ENCODE assay signal across 8 cellular contexts in the genomic region with DNA sequence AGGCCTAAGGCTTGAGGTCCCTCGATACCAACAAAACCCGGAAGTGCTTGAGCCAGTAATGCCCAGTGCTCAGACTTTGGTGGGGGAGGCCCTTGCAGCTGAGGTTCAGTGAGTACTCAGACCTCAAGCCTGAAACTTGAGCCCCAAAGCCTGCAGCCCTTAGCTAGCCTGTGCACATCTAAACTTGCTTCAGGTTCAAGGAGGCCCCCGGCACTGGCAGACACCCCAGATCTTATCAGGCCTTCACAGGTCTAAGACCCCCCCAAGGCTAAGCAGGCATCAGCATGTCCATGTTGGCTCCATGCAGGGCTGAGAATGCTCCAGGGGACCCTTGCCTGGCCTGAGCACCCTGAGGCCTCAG. TPM values are rescaled to one million over a fixed set of nuclear protein-coding genes. Genes with fewer than 3 reads are reported as not detected.
A peak's percentile ranks its signal among the peaks of the same experiment; 100 is the strongest.
DNase-seq lines count a peak whose midpoint lies in the region; ATAC-seq and TF ChIP-seq lines count a peak whose summit lies in the region.

No MANE protein-coding gene starts in this region.

- peak overlapping the region; percentile 33; the same call in 1 of the 2 replicates for H3K9ac ChIP-seq in HCT116 (ENCODE audit: low read length)
- H3K9ac ChIP-seq in mesendoderm (ENCODE audit: low read length), result peak overlapping the region; percentile 53

- H2AFZ ChIP-seq in HCT116 (ENCODE audit: low read depth, low read length, poor library complexity, severe bottlenecking), result no peak overlapping the region

- TF ChIP-seq CTCF in 22Rv1 (IDR thresholded peaks at IDR 0.05), result no peak
- TF ChIP-seq CTCF in HCT116 (IDR thresholded peaks at IDR 0.05 in 2 of 3, conservative IDR thresholded peaks at IDR 0.05 in 1 of 3; ENCODE audit: borderline replicate concordance in 1 of 3, insufficient read depth in 1 of 3, low read depth in 2 of 3, low read length in 2 of 3), result no peak

- RAD21 ChIA-PET in HCT116 (lab: Charles Lee; ENCODE audit: low non-redundant PET in 1 of 2, low total read pairs in 2 of 2, uncharacterized antibody in 2 of 2, unreplicated experiment in 2 of 2), result interaction anchor here in 1 of 2 experiments (0.8 kb wide), 1 partner anchor 37 kb away, joined by 3 read pairs; a partner anchor contains a TSS

- no peak overlapping the region for H3K4ac ChIP-seq in mesendoderm (ENCODE audit: low read depth, low read length)

- H3K27me3 ChIP-seq in HCT116 (ENCODE audit: insufficient read depth, low read length) (no peaks in the 10 kb centered on the region), mesendoderm (ENCODE audit: insufficient read depth, low read length, poor library complexity) (no peaks in the 10 kb centered on the region)

- TF ChIP-seq RAD21 in HCT116 (IDR thresholded peaks at IDR 0.05; ENCODE audit: low read depth), result no peak

- H3K79me1 ChIP-seq in mesendoderm (ENCODE audit: low read length), result no peaks in the 10 kb centered on the region

- no peak overlapping the region for H2AK5ac ChIP-seq in mesendoderm (ENCODE audit: low read length)

- no peak overlapping the region for H4K5ac ChIP-seq in mesendoderm (ENCODE audit: low read length)

- no peak for ATAC-seq in HCT116

- H3K4me2 ChIP-seq in HCT116 (ENCODE audit: low read length) (peak overlapping the region; percentile 97), mesendoderm (ENCODE audit: low read length) (no peak overlapping the region)

- H3K23ac ChIP-seq in mesendoderm (ENCODE audit: low read length), result no peak overlapping the region

- H3K9me3 ChIP-seq in HCT116 (ENCODE audit: control insufficient read depth in 1 of 2, insufficient read depth in 1 of 2, low read depth in 1 of 2, low read length in 2 of 2), result no peaks in the 10 kb centered on the region

- H4K20me1 ChIP-seq in HCT116 (ENCODE audit: insufficient read depth), result no peaks in the 10 kb centered on the region

- H3K36me3 ChIP-seq in HCT116 (ENCODE audit: control insufficient read depth in 1 of 2, insufficient read depth in 2 of 2, low read length in 2 of 2) (peaks cover 2 to 4% of the 10 kb centered on the region in 2 experiments; a peak in 2 of 4 replicates), mesendoderm (ENCODE audit: control insufficient read depth, insufficient read depth, low read length) (no peaks in the 10 kb centered on the region)

- H2BK5ac ChIP-seq in mesendoderm (ENCODE audit: low read length), result no peak overlapping the region

- DNase-seq in HCT116 (ENCODE audit: low read depth, low spot score) (no peak), mesendoderm (no peak), foreskin melanocyte (no peak), NCI-H1048 (lab: John Stamatoyannopoulos, UW) (no peak), DMS114 treated with DMSO at 0.1 percent for 48 hours (lab: John Stamatoyannopoulos, UW; ENCODE audit: unreplicated experiment) (no peak)
- DNase-seq in stimulated activated CD4-positive, alpha-beta T cell treated with anti-CD3 and anti-CD28 coated beads, Interleukin-12 subunit alpha, Interleukin-12 subunit beta, amount 100 ng/mL, for 4 hours, result no peak

- intact Hi-C loops in HCT116 (cut with micrococcal nuclease), result no loop called here

- no peak for TF ChIP-seq POLR2A in HCT116 (IDR thresholded peaks at IDR 0.05; ENCODE audit: borderline replicate concordance, extremely low read depth, insufficient read depth, insufficient read length)

- no peak overlapping the region for H2BK15ac ChIP-seq in mesendoderm (replicated peaks; ENCODE audit: low read depth)

- POLR2A ChIA-PET in HCT116 (lab: Charles Lee), result interaction anchor here (1.0 to 1.7 kb wide), 2 partner anchors 37 to 97 kb away, joined by 3 to 8 read pairs; a partner anchor contains a TSS

- no CpG with 5 or more reads among the region's 3 CpGs for WGBS in mesendoderm (ENCODE audit: extremely low coverage, insufficient coverage, low lambda C conversion rate)

- no peak overlapping the region for H3K56ac ChIP-seq in mesendoderm (ENCODE audit: low read length)

- peaks cover 37 to 53% of the 10 kb centered on the region in 2 experiments for H3K4me1 ChIP-seq in HCT116 (ENCODE audit: control insufficient read depth in 1 of 2, insufficient read depth in 2 of 2, low read length in 2 of 2)
- H3K4me1 ChIP-seq in mesendoderm (ENCODE audit: control insufficient read depth, low read depth, low read length), result peaks cover 11% of the 10 kb centered on the region

- no peak overlapping the region for H2BK120ac ChIP-seq in mesendoderm (ENCODE audit: low read depth, low read length)

- CTCF ChIA-PET in HCT116 (lab: Charles Lee), result interaction anchor here (4.6 to 5.4 kb wide), 2 partner anchors 36 to 98 kb away, joined by 57 to 81 read pairs; a partner anchor contains a TSS

- H3K18ac ChIP-seq in mesendoderm (ENCODE audit: low read length), result no peak overlapping the region

- H3K9me2 ChIP-seq in HCT116 (ENCODE audit: insufficient read depth), result no peaks in the 10 kb centered on the region

- H3K79me2 ChIP-seq in HCT116 (ENCODE audit: insufficient read depth, low read length), result no peaks in the 10 kb centered on the region
- H3K79me2 ChIP-seq in mesendoderm (ENCODE audit: control insufficient read depth, insufficient read depth, low read length), result no peaks in the 10 kb centered on the region

- BruUV-seq in HCT116 (replicated peaks; lab: Mats Ljungman, UMichigan), result no TSS peak

- H4K8ac ChIP-seq in mesendoderm (ENCODE audit: low read depth, low read length), result no peak overlapping the region

- H3K4me3 ChIP-seq in HCT116 (replicated peaks in 1 of 2; ENCODE audit: low read depth in 1 of 2, low read length in 2 of 2), result no peak overlapping the region
- H3K4me3 ChIP-seq in mesendoderm (ENCODE audit: low read length), result no peak overlapping the region

- peak overlapping the region; percentile 69 for H3K27ac ChIP-seq in 22Rv1
- peak overlapping the region; percentile 40; the same call in 1 of the 2 replicates for H3K27ac ChIP-seq in HCT116 (ENCODE audit: low read depth, low read length)
- peak overlapping the region; percentile 92 for H3K27ac ChIP-seq in angular gyrus (ENCODE audit: low read depth, low read length)
- no peak overlapping the region for H3K27ac ChIP-seq in mesendoderm (ENCODE audit: low read depth, low read length)

TF ChIP-seq in HCT116, 20 proteins besides CTCF, POLR2A, EP300 and RAD21:
- TF ChIP-seq SIN3A (IDR thresholded peaks at IDR 0.05; ENCODE audit: low read depth), result no peak
- no peak for TF ChIP-seq ZFX (IDR thresholded peaks at IDR 0.05)
- TF ChIP-seq YY1 (IDR thresholded peaks at IDR 0.05; ENCODE audit: extremely low read depth, insufficient replicate concordance, low read depth, low read length), result no peak
- TF ChIP-seq, protein P1, sequence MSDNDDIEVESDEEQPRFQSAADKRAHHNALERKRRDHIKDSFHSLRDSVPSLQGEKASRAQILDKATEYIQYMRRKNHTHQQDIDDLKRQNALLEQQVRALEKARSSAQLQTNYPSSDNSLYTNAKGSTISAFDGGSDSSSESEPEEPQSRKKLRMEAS (IDR thresholded peaks at IDR 0.05), result no peak
- no peak for TF ChIP-seq EGR1 (IDR thresholded peaks at IDR 0.05; ENCODE audit: low read depth)
- TF ChIP-seq, protein P2, sequence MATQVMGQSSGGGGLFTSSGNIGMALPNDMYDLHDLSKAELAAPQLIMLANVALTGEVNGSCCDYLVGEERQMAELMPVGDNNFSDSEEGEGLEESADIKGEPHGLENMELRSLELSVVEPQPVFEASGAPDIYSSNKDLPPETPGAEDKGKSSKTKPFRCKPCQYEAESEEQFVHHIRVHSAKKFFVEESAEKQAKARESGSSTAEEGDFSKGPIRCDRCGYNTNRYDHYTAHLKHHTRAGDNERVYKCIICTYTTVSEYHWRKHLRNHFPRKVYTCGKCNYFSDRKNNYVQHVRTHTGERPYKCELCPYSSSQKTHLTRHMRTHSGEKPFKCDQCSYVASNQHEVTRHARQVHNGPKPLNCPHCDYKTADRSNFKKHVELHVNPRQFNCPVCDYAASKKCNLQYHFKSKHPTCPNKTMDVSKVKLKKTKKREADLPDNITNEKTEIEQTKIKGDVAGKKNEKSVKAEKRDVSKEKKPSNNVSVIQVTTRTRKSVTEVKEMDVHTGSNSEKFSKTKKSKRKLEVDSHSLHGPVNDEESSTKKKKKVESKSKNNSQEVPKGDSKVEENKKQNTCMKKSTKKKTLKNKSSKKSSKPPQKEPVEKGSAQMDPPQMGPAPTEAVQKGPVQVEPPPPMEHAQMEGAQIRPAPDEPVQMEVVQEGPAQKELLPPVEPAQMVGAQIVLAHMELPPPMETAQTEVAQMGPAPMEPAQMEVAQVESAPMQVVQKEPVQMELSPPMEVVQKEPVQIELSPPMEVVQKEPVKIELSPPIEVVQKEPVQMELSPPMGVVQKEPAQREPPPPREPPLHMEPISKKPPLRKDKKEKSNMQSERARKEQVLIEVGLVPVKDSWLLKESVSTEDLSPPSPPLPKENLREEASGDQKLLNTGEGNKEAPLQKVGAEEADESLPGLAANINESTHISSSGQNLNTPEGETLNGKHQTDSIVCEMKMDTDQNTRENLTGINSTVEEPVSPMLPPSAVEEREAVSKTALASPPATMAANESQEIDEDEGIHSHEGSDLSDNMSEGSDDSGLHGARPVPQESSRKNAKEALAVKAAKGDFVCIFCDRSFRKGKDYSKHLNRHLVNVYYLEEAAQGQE (IDR thresholded peaks at IDR 0.05; ENCODE audit: low read depth), result no peak
- no peak for TF ChIP-seq ELF1 (IDR thresholded peaks at IDR 0.05; ENCODE audit: borderline replicate concordance, low read depth)
- no peak for TF ChIP-seq CBX3 (IDR thresholded peaks at IDR 0.05; ENCODE audit: low read depth)
- no peak for TF ChIP-seq EZH2phosphoT487 (IDR thresholded peaks at IDR 0.05; ENCODE audit: borderline replicate concordance)
- TF ChIP-seq POLR2AphosphoS5 (IDR thresholded peaks at IDR 0.05; ENCODE audit: low read depth, low read length), result no peak; the same call in 1 of the 2 replicates

RNA-seq across cellular contexts. Expression of a gene that starts 1.0 kb away (rescaled TPM):
- total RNA-seq in HCT116 (2021; ENCODE audit: unreplicated experiment), result 6.5 TPM
- polyA plus RNA-seq in HCT116 (2012), result 5.2 and 5.6 TPM in 2 replicates
- polyA plus RNA-seq in mesendoderm (2013, experiment 1 of 2), result 3.3 TPM
- polyA plus RNA-seq in mesendoderm (2013, experiment 2 of 2), result 3.4 TPM

RNA-seq across cellular contexts. Expression of a gene that starts 23.6 kb away (rescaled TPM):
- not detected for total RNA-seq in HCT116 (2021; ENCODE audit: unreplicated experiment)
- polyA plus RNA-seq in HCT116 (2012), result 0.04 and 0.05 TPM in 2 replicates
- polyA plus RNA-seq in mesendoderm (2013, experiment 1 of 2), result not detected
- not detected for polyA plus RNA-seq in mesendoderm (2013, experiment 2 of 2)

RNA-seq across cellular contexts. Expression of a gene that starts 36.4 kb away (rescaled TPM):
- total RNA-seq in HCT116 (2021; ENCODE audit: unreplicated experiment), result 18.6 TPM
- polyA plus RNA-seq in HCT116 (2012), result 20.1 and 20.7 TPM in 2 replicates
- polyA plus RNA-seq in mesendoderm (2013, experiment 1 of 2), result 2.7 TPM
- polyA plus RNA-seq in mesendoderm (2013, experiment 2 of 2), result 2.6 TPM

RNA-seq across cellular contexts. Expression of a gene that starts 43.7 kb away (rescaled TPM):
- total RNA-seq in HCT116 (2021; ENCODE audit: unreplicated experiment), result 75.4 TPM
- 105 and 129 TPM in 2 replicates for polyA plus RNA-seq in HCT116 (2012)
- polyA plus RNA-seq in mesendoderm (2013, experiment 1 of 2), result 1.0 TPM
- polyA plus RNA-seq in mesendoderm (2013, experiment 2 of 2), result 0.84 TPM
